1 cellular context compared by ENCODE assay signal in the genomic region with DNA sequence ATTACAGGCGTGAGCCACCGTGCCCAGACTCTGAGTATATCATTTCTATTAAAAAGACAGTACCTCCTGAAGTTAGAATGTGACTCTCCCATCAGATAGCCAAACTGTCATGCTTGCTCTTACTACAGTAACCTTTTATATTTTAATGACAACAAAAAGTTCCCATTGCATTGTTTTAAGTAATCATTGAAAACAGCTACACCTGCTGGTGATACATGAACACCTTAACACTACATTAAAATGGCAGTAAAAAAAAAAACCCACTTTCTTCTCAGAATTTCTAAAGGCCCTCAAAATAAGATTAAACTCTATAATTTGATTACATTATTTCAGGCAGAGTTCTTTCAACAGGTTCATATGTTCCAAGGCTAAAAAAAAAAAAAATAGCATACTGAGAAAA.
TF ChIP-seq lines count a peak whose summit lies in the region.

No MANE protein-coding gene starts in this region.

TF ChIP-seq in HCT116, 20 proteins besides CTCF, POLR2A, EP300 and RAD21 (continued from another document):
- no peak for TF ChIP-seq CBX3 (IDR thresholded peaks at IDR 0.05; ENCODE audit: low read depth)
- no peak for TF ChIP-seq SP1 (IDR thresholded peaks at IDR 0.05; ENCODE audit: low read depth)
- TF ChIP-seq ZBTB33 (IDR thresholded peaks at IDR 0.05; ENCODE audit: extremely low read depth, insufficient replicate concordance, low read length) = no peak
- no peak for TF ChIP-seq POLR2AphosphoS5 (IDR thresholded peaks at IDR 0.05; ENCODE audit: low read depth, low read length)
- TF ChIP-seq FOSL1 (IDR thresholded peaks at IDR 0.05; ENCODE audit: low read depth) = no peak
